1 cellular context compared by ENCODE assay signal in the genomic region with DNA sequence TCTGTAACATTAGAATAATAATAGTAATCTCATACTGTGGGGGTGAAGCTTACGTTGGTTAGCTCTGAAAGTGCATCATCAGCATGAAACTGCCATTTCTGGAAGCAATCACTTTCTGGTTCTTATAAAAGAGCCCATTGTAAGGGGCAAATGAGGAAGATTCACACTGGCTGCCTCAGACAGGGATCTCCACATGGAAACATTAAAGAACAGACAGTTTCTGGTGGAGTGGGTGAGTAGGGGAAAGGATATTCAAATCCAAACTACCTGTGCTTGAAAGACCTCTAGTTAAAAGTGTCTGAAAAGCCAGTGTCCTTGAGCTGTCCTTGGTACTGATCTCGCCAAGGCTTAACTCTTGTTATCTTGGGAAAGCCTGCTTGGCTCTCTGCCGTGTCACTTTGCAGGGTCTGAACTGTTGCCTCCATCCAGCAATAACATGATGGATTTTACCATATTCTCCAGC.
TF ChIP-seq lines count a peak whose summit lies in the region.

No MANE protein-coding gene starts in this region.

TF ChIP-seq in HEK293T, 16 proteins besides CTCF, POLR2A, EP300 and RAD21 (continued from another document):
- TF ChIP-seq, protein P1, sequence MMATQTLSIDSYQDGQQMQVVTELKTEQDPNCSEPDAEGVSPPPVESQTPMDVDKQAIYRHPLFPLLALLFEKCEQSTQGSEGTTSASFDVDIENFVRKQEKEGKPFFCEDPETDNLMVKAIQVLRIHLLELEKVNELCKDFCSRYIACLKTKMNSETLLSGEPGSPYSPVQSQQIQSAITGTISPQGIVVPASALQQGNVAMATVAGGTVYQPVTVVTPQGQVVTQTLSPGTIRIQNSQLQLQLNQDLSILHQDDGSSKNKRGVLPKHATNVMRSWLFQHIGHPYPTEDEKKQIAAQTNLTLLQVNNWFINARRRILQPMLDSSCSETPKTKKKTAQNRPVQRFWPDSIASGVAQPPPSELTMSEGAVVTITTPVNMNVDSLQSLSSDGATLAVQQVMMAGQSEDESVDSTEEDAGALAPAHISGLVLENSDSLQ (IDR thresholded peaks at IDR 0.05), result no peak
- no peak for TF ChIP-seq SUZ12 (IDR thresholded peaks at IDR 0.05)
- no peak for TF ChIP-seq ARNT (IDR thresholded peaks at IDR 0.05)
- no peak for TF ChIP-seq L3MBTL2 (conservative IDR thresholded peaks at IDR 0.05)
- TF ChIP-seq ELF4 (IDR thresholded peaks at IDR 0.05), result no peak
- TF ChIP-seq TARDBP (IDR thresholded peaks at IDR 0.05), result no peak
- no peak for TF ChIP-seq NFRKB (IDR thresholded peaks at IDR 0.05)
- TF ChIP-seq FOXM1 (IDR thresholded peaks at IDR 0.05; ENCODE audit: borderline replicate concordance), result no peak
- TF ChIP-seq LEF1 (IDR thresholded peaks at IDR 0.05; ENCODE audit: borderline replicate concordance), result no peak
- no peak for TF ChIP-seq HDGF (IDR thresholded peaks at IDR 0.05; ENCODE audit: borderline replicate concordance)
- no peak for TF ChIP-seq ZNF384 (IDR thresholded peaks at IDR 0.05)
- TF ChIP-seq FOXK2 (IDR thresholded peaks at IDR 0.05), result no peak
- no peak for TF ChIP-seq SP1 (IDR thresholded peaks at IDR 0.05)
- no peak for TF ChIP-seq CTBP1 (IDR thresholded peaks at IDR 0.05; ENCODE audit: borderline replicate concordance)
- no peak for TF ChIP-seq BHLHE40 (IDR thresholded peaks at IDR 0.05; ENCODE audit: borderline replicate concordance)
